Comparison of ENCODE assay signal across 8 cellular contexts in the genomic region with DNA sequence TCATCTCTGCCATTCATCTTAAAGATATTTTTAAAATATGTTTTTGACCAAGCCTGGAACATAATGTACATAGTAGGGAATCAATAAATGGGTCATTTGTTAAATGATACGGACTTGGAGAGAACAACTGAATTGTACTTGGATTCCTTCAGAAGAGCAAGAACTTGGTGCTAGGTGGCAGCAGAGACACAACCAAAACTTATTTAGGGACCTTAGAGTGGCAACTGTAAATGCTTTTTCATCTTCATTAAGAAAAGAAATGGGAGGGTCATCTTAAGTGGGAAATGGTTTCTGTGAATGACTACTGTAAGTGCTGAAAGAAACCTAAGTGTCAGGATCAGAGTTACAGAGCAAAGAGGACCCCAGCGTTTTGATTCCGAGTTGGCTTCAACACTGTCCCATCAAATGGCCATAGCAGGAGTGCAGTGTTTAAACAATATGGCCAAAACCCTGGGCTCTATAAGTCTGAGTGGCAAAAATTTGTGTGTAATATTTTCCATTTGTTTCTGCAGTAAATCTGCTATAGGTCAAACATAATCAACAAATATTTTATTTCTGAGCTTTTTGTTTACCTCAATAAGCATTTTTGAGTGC.
DNase-seq lines count a peak whose midpoint lies in the region; TF ChIP-seq lines count a peak whose summit lies in the region.

No MANE protein-coding gene starts in this region.

- H3K4me3 ChIP-seq in brain microvascular endothelial cell (ENCODE audit: low read depth, low read length) (no peak overlapping the region), vagina (no peak overlapping the region)

- H3K36me3 ChIP-seq in brain microvascular endothelial cell (replicated peaks) (no peaks in the 10 kb centered on the region), vagina (no peaks in the 10 kb centered on the region)

- DNase-seq in D341Med (ENCODE audit: low spot score) (peak; percentile 30), LoVo (ENCODE audit: low spot score) (peak; percentile 47), brain microvascular endothelial cell (peak; percentile 69), kidney tubule cell (ENCODE audit: low spot score) (peak; percentile 61), vagina (ENCODE audit: extremely low spot score in 2 of 2) (no peak), NCI-H774 (lab: John Stamatoyannopoulos, UW) (no peak)
- DNase-seq in activated T-cell treated with anti-CD3 and anti-CD28 coated beads, Interleukin-2, amount 50 U/mL, for 48 hours = no peak
- DNase-seq in activated effector memory CD4-positive, alpha-beta T cell treated with Interleukin-2 at 50 U/mL for 16 hours = no peak

- TF ChIP-seq CTCF in brain microvascular endothelial cell (IDR thresholded peaks at IDR 0.05; ENCODE audit: low read depth, low read length, missing control alignments) (peak; percentile 71), vagina (IDR thresholded peaks at IDR 0.05) (peak; percentile 28 to 58 (median 51))

- intact Hi-C loops in vagina (cut with DNase I) = loop anchor here (5.0 to 10.0 kb wide), 3 partner anchors 123 to 204 kb away; no protein-coding TSS in a partner anchor

- H3K27ac ChIP-seq in brain microvascular endothelial cell (no peak overlapping the region), vagina (no peak overlapping the region)

- no peaks in the 10 kb centered on the region for H3K9me3 ChIP-seq in vagina

- no peaks in the 10 kb centered on the region for H3K27me3 ChIP-seq in brain microvascular endothelial cell (replicated peaks)
- no peaks in the 10 kb centered on the region for H3K27me3 ChIP-seq in vagina

- H3K4me1 ChIP-seq in vagina = peaks cover 17% of the 10 kb centered on the region

- no peak for TF ChIP-seq POLR2A in vagina (IDR thresholded peaks at IDR 0.05)

- in situ Hi-C loops in brain microvascular endothelial cell (cut with HindIII; ENCODE audit: low pct_ligation_motif_present, low sequenced_read_pairs) = no loop called here

Comparison
In these comparisons a context has a peak if more than half of its experiments do, and no peak if none do; other contexts are left out.
1. DNase-seq: peak in D341Med (single experiment), LoVo (single experiment), brain microvascular endothelial cell (single experiment) and kidney tubule cell (single experiment); none in vagina (0 of 2), activated T-cell treated with anti-CD3 and anti-CD28 coated beads, Interleukin-2, amount 50 U/mL, for 48 hours (0 of 2), NCI-H774 (single experiment) and activated effector memory CD4-positive, alpha-beta T cell treated with Interleukin-2 at 50 U/mL for 16 hours (single experiment).